ENCODE assay signal across 7 cellular contexts in the genomic region with DNA sequence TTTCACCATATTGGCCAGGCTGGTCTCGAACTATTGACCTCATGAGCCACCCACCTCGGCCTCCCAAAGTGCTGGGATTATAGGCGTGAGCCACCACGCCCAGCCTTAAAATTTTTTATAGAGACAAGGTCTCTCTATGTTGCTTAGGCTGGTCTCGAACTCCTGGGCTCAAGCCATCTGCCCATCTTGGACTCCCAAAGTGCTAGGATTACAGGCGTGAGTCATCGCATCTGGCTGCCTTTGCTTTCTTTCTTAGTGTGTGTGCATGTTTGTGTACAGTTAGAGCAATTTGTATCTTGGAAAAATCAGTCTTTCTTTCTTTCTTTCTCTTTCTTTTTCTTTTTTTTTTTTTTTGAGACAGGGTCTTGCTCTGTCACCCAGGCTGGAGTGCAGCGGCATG. TPM values are rescaled to one million over a fixed set of nuclear protein-coding genes. Genes with fewer than 3 reads are reported as not detected.
DNase-seq lines count a peak whose midpoint lies in the region; ATAC-seq, FAIRE-seq and TF ChIP-seq lines count a peak whose summit lies in the region.
"Not testable (repeated sequence)": the region's sequence is repeated elsewhere in the genome, so short reads cannot be mapped to it uniquely, and the experiment has no call there.

No MANE protein-coding gene starts in this region.

- not testable (repeated sequence) for BruUV-seq in K562 (replicated peaks; lab: Mats Ljungman, UMichigan)

- TF ChIP-seq CTCF in HEK293 (tag by site-specific recombination; IDR thresholded peaks at IDR 0.05); RWPE2 (IDR thresholded peaks at IDR 0.05; ENCODE audit: poor library complexity, severe bottlenecking); K562 (IDR thresholded peaks at IDR 0.05 in 2 of 3, conservative IDR thresholded peaks at IDR 0.05 in 1 of 3; ENCODE audit: insufficient read depth in 2 of 3, low read depth in 1 of 3, low read length in 3 of 3): not testable (repeated sequence)

- H3K4me1 ChIP-seq in HEK293 (ENCODE audit: control insufficient read depth, insufficient read depth, low read length) (peaks cover 19% of the 10 kb centered on the region), K562 (replicated peaks in 1 of 2; ENCODE audit: control insufficient read depth in 2 of 2, insufficient read depth in 2 of 2, low read length in 2 of 2) (peaks cover 14 to 28% of the 10 kb centered on the region in 2 experiments)
- H3K4me1 ChIP-seq in RWPE2 (ENCODE audit: insufficient read depth, poor library complexity, severe bottlenecking), result not testable (repeated sequence)

- H4K20me1 ChIP-seq in K562 (replicated peaks; ENCODE audit: control insufficient read depth, insufficient read depth, low read length), result not testable (repeated sequence)

- in situ Hi-C loops in K562 (cut with MboI), result not testable (repeated sequence)

- not testable (repeated sequence) for H2AFZ ChIP-seq in K562 (ENCODE audit: low read depth, low read length)

- peak; percentile 65 for FAIRE-seq in K562 (lab: Jason Lieb, UNC)

- H3K9ac ChIP-seq in K562 (ENCODE audit: insufficient read depth in 1 of 2, low read depth in 2 of 2, low read length in 2 of 2), result not testable (repeated sequence)

- POLR2A ChIA-PET in HEK293 (lab: Yijun Ruan, JAX), result interaction anchor here (1.6 kb wide), 1 partner anchor 68 kb away, joined by 9 read pairs; a partner anchor contains a TSS
- POLR2A ChIA-PET in K562 (lab: Yijun Ruan, JAX), result interaction anchor here (1.0 to 1.6 kb wide), 3 partner anchors 9 to 67 kb away, joined by 3 to 10 read pairs (median 3); no protein-coding TSS in a partner anchor

- CTCF ChIA-PET in HEK293 (lab: Yijun Ruan, JAX) (interaction anchor here (1.1 to 1.7 kb wide), 4 partner anchors 11 to 157 kb away, joined by 3 to 7 read pairs (median 3); a partner anchor contains a TSS), K562 (lab: Yijun Ruan, JAX; ENCODE audit: low intra/inter-chr PET ratio) (interaction anchor here (0.7 kb wide), 1 partner anchor 79 kb away, joined by 3 read pairs; no protein-coding TSS in a partner anchor)

- DNase-seq in DMS 273 (lab: John Stamatoyannopoulos, UW; ENCODE audit: unreplicated experiment), result peak; percentile 70
- peak; percentile 19 for DNase-seq in MV-4-11 (lab: John Stamatoyannopoulos, UW)
- DNase-seq in RWPE2 (ENCODE audit: low spot score), result peak; percentile 6
- DNase-seq in K562 (ENCODE audit: extremely low read depth in 1 of 4, low spot score in 3 of 4), result peak in 1 of 4 experiments; percentile 69
- peak; percentile 69 for DNase-seq in fibroblast of gingiva (ENCODE audit: low read depth)
- DNase-seq in mesenteric fat pad (ENCODE audit: low spot score), result peak; percentile 20

- ATAC-seq in RWPE2 (ENCODE audit: low read depth), result not testable (repeated sequence)
- peak; percentile 22; the same call in 1 of the 3 replicates for ATAC-seq in K562

- H3K27ac ChIP-seq in HEK293 (ENCODE audit: extremely low read depth, low read depth, low read length); RWPE2 (ENCODE audit: poor library complexity, severe bottlenecking); K562 (ENCODE audit: extremely low read depth, low read depth, low read length): not testable (repeated sequence)

- H3K4me2 ChIP-seq in K562 (ENCODE audit: insufficient read depth, low read length), result not testable (repeated sequence)

- intact Hi-C loops in K562 (cut with micrococcal nuclease), result not testable (repeated sequence)

- not testable (repeated sequence) for TF ChIP-seq EP300 in K562 (IDR thresholded peaks at IDR 0.05; ENCODE audit: low read length)

- peaks cover 13% of the 10 kb centered on the region for H3K79me2 ChIP-seq in K562 (ENCODE audit: control insufficient read depth, insufficient read depth, low read length)

- not testable (repeated sequence) for TF ChIP-seq POLR2A in K562 (conservative IDR thresholded peaks at IDR 0.05)

- not testable (repeated sequence) for H3K9me1 ChIP-seq in K562 (ENCODE audit: control insufficient read depth, insufficient read depth, low read length)

- H3K36me3 ChIP-seq in HEK293 (ENCODE audit: control insufficient read depth in 2 of 2, insufficient read depth in 1 of 2, low read length in 2 of 2), result not testable (repeated sequence)
- H3K36me3 ChIP-seq in RWPE2 (ENCODE audit: low read depth) (peaks cover 12% of the 10 kb centered on the region), K562 (ENCODE audit: control insufficient read depth, insufficient read depth, low read length) (peaks cover 75% of the 10 kb centered on the region)

- not testable (repeated sequence) for H3K27me3 ChIP-seq in RWPE2 (ENCODE audit: insufficient read depth, poor library complexity, severe bottlenecking); K562 (ENCODE audit: control insufficient read depth in 2 of 2, insufficient read depth in 2 of 2, low read length in 2 of 2)

- H3K9me3 ChIP-seq in HEK293 (ENCODE audit: control insufficient read depth, insufficient read depth, low read depth, low read length); RWPE2 (ENCODE audit: severe bottlenecking); K562 (replicated peaks; ENCODE audit: control insufficient read depth, insufficient read depth, low read depth, low read length): not testable (repeated sequence)

- not testable (repeated sequence) for H3K4me3 ChIP-seq in HEK293 (ENCODE audit: low read depth, low read length); RWPE2 (ENCODE audit: severe bottlenecking); K562

- WGBS in K562 (ENCODE audit: insufficient coverage, low coverage, missing lambda C conversion rate), result 57% methylated on average over 7 of the region's 8 CpGs

- TF ChIP-seq RAD21 in K562 (CRISPR knock-in tag; conservative IDR thresholded peaks at IDR 0.05 in 1 of 2, IDR thresholded peaks at IDR 0.05 in 1 of 2), result not testable (repeated sequence)

RNA-seq across cellular contexts. Expression of a gene that starts 22.3 kb away (rescaled TPM):
- 57.6 and 73.6 TPM in 2 replicates for total RNA-seq in K562 (2011; cell fraction: chromatin; rRNA removed; ENCODE audit: low replicate concordance)
- total RNA-seq in K562 (2011; cell fraction: nucleolus; rRNA removed), result 41.8 and 51.0 TPM in 2 replicates
- total RNA-seq in K562 (2011; cell fraction: nucleoplasm; rRNA removed), result 60.6 and 76.3 TPM in 2 replicates
- total RNA-seq in K562 (2014; rRNA removed) (22.6 and 30.0 TPM in 2 replicates), K562 (2014; rRNA removed; fragmentation: Illumina TruSeq; extraction: Trizol) (68.2 and 86.7 TPM in 2 replicates), K562 (2015; rRNA removed; fragmentation: Illumina TruSeq; extraction: Trizol) (54.7 and 55.5 TPM in 2 replicates), K562 (2021) (119 and 121 TPM in 2 replicates), mesenteric fat pad (17.3 TPM)
- polyA plus RNA-seq in K562 (2011; rRNA removed) (183 and 192 TPM in 2 replicates), K562 (2014; fragmentation: Illumina TruSeq; extraction: Trizol) (140 and 144 TPM in 2 replicates), K562 (2014; fragmentation: Nextera tagmentation; extraction: Ambion mirVana) (10 to 100 TPM; 53.4 to 71.1 TPM), K562 (2014; rRNA removed) (109 and 128 TPM in 2 replicates)
- polyA plus RNA-seq in K562 (2011; cell fraction: cytosol; rRNA removed), result 228 and 464 TPM in 2 replicates
- 27.2 and 28.4 TPM in 2 replicates for polyA plus RNA-seq in K562 (2011; cell fraction: nucleus; rRNA removed)
- polyA plus RNA-seq in K562 (2012), result 129 and 225 TPM in 2 replicates
- 176 TPM in 2 replicates for polyA minus RNA-seq in K562 (2011; rRNA and poly(A)+ RNA removed)
- 200 and 213 TPM in 2 replicates for polyA minus RNA-seq in K562 (2011; cell fraction: cytosol; rRNA and poly(A)+ RNA removed)
- 23.2 and 39.3 TPM in 2 replicates for polyA minus RNA-seq in K562 (2011; cell fraction: nucleus; rRNA and poly(A)+ RNA removed)

RNA-seq across cellular contexts. Expression of a gene that starts 35.3 kb away (rescaled TPM):
- total RNA-seq in K562 (2011; cell fraction: chromatin; rRNA removed; ENCODE audit: low replicate concordance), result 239 and 473 TPM in 2 replicates
- 160 and 181 TPM in 2 replicates for total RNA-seq in K562 (2011; cell fraction: nucleolus; rRNA removed)
- total RNA-seq in K562 (2011; cell fraction: nucleoplasm; rRNA removed), result 271 and 310 TPM in 2 replicates
- total RNA-seq in K562 (2014; rRNA removed) (1,056 and 1,105 TPM in 2 replicates), K562 (2014; rRNA removed; fragmentation: Illumina TruSeq; extraction: Trizol) (1,310 and 1,339 TPM in 2 replicates), K562 (2015; rRNA removed; fragmentation: Illumina TruSeq; extraction: Trizol) (1,290 and 1,307 TPM in 2 replicates), K562 (2021) (782 and 792 TPM in 2 replicates), mesenteric fat pad (202 TPM)
- polyA plus RNA-seq in K562 (2011; rRNA removed) (773 and 1,153 TPM in 2 replicates), K562 (2014; fragmentation: Illumina TruSeq; extraction: Trizol) (1,097 and 1,170 TPM in 2 replicates), K562 (2014; fragmentation: Nextera tagmentation; extraction: Ambion mirVana) (1,000 to 10,000 TPM in 1 of 2 experiments, 100 to 1,000 TPM in 1; 926 to 1,606 TPM), K562 (2014; rRNA removed) (798 and 941 TPM in 2 replicates)
- polyA plus RNA-seq in K562 (2011; cell fraction: cytosol; rRNA removed), result 486 and 691 TPM in 2 replicates
- 304 and 417 TPM in 2 replicates for polyA plus RNA-seq in K562 (2011; cell fraction: nucleus; rRNA removed)
- 564 and 1,172 TPM in 2 replicates for polyA plus RNA-seq in K562 (2012)
- 2,049 and 2,472 TPM in 2 replicates for polyA minus RNA-seq in K562 (2011; rRNA and poly(A)+ RNA removed)
- 548 and 692 TPM in 2 replicates for polyA minus RNA-seq in K562 (2011; cell fraction: cytosol; rRNA and poly(A)+ RNA removed)
- polyA minus RNA-seq in K562 (2011; cell fraction: nucleus; rRNA and poly(A)+ RNA removed), result 155 and 246 TPM in 2 replicates

RNA-seq across cellular contexts. Expression of a gene that starts 35.7 kb away (rescaled TPM):
- 63.3 and 105 TPM in 2 replicates for total RNA-seq in K562 (2011; cell fraction: chromatin; rRNA removed; ENCODE audit: low replicate concordance)
- 33.5 and 38.3 TPM in 2 replicates for total RNA-seq in K562 (2011; cell fraction: nucleolus; rRNA removed)
- total RNA-seq in K562 (2011; cell fraction: nucleoplasm; rRNA removed), result 54.5 and 67.1 TPM in 2 replicates
- 26.2 and 30.2 TPM in 2 replicates for total RNA-seq in K562 (2014; rRNA removed)
- total RNA-seq in K562 (2014; rRNA removed; fragmentation: Illumina TruSeq; extraction: Trizol), result 44.4 and 46.2 TPM in 2 replicates
- 29.5 and 32.4 TPM in 2 replicates for total RNA-seq in K562 (2015; rRNA removed; fragmentation: Illumina TruSeq; extraction: Trizol)
- 29.1 and 32.2 TPM in 2 replicates for total RNA-seq in K562 (2021)
- polyA plus RNA-seq in K562 (2011; rRNA removed), result 32.1 and 46.8 TPM in 2 replicates
- polyA plus RNA-seq in K562 (2011; cell fraction: cytosol; rRNA removed), result 11.9 and 39.5 TPM in 2 replicates
- polyA plus RNA-seq in K562 (2011; cell fraction: nucleus; rRNA removed), result 38.0 and 40.7 TPM in 2 replicates
- polyA plus RNA-seq in K562 (2012), result 22.4 and 28.9 TPM in 2 replicates
- 36.9 and 41.1 TPM in 2 replicates for polyA plus RNA-seq in K562 (2014; fragmentation: Illumina TruSeq; extraction: Trizol)
- 10 to 100 TPM; 36.6 to 40.7 TPM for polyA plus RNA-seq in K562 (2014; fragmentation: Nextera tagmentation; extraction: Ambion mirVana)
- 28.3 and 38.4 TPM in 2 replicates for polyA plus RNA-seq in K562 (2014; rRNA removed)
- 48.5 and 54.2 TPM in 2 replicates for polyA minus RNA-seq in K562 (2011; rRNA and poly(A)+ RNA removed)
- polyA minus RNA-seq in K562 (2011; cell fraction: cytosol; rRNA and poly(A)+ RNA removed), result 10.5 and 16.6 TPM in 2 replicates
- polyA minus RNA-seq in K562 (2011; cell fraction: nucleus; rRNA and poly(A)+ RNA removed), result 20.2 and 38.1 TPM in 2 replicates
- 16.5 TPM for total RNA-seq in mesenteric fat pad
